9 cellular contexts compared by ENCODE assay signal in genomic region chr3:141366285-141367037, GRCh38. TPM values are rescaled to one million over a fixed set of nuclear protein-coding genes. Genes with fewer than 3 reads are reported as not detected.
A peak's percentile ranks its signal among the peaks of the same experiment; 100 is the strongest.
DNase-seq lines count a peak whose midpoint lies in the region; ATAC-seq and TF ChIP-seq lines count a peak whose summit lies in the region.
"Had no signal": no experiment of that assay in that cellular context is flagged by ENCODE, and none has a peak within 500 bp of the region (broad histone marks: within the 10 kb centered on the region; RNA-seq: fewer than 3 reads in every experiment).

No MANE protein-coding gene starts in this region.

- H3K4me1 ChIP-seq in right atrium auricular region = peaks cover 0 to 41% of the 10 kb centered on the region in 2 donors

- TF ChIP-seq CTCF in WTC11 (IDR thresholded peaks at IDR 0.05) (no peak), right atrium auricular region (IDR thresholded peaks at IDR 0.05) (no peak)

- H3K9me3 Mint-ChIP-seq in WTC11 = peaks cover 29% of the 10 kb centered on the region
- H3K9me3 Mint-ChIP-seq in stimulated activated effector memory CD8-positive, alpha-beta T cell treated with anti-CD3 and anti-CD28 coated beads, Interleukin-12 subunit alpha, Interleukin-12 subunit beta, amount 100 ng/mL, for 72 hours = no peaks in the 10 kb centered on the region
- peaks cover 2% of the 10 kb centered on the region for H3K9me3 Mint-ChIP-seq in activated T-cell treated with anti-CD3 and anti-CD28 coated beads, Interleukin-2, amount 50 U/mL, for 24 hours

- CTCF ChIA-PET in WTC11 (lab: Charles Lee) = interaction anchor here (0.8 to 1.3 kb wide), 4 partner anchors 58 to 88 kb away, joined by 4 to 5 read pairs (median 4); no protein-coding TSS in a partner anchor

- peak; percentile 92 for DNase-seq in HCEC 1CT
- DNase-seq in WTC11 (ENCODE audit: low spot score) = no peak
- DNase-seq in right atrium auricular region (ENCODE audit: low spot score) = peak; percentile 66
- no peak for DNase-seq in stimulated activated effector memory CD8-positive, alpha-beta T cell treated with anti-CD3 and anti-CD28 coated beads, Interleukin-12 subunit alpha, Interleukin-12 subunit beta, amount 100 ng/mL, for 72 hours (ENCODE audit: low spot score in 2 of 2)
- DNase-seq in ureter (ENCODE audit: low spot score) = no peak
- DNase-seq in activated T-cell treated with anti-CD3 and anti-CD28 coated beads, Interleukin-2, amount 50 U/mL, for 24 hours = no peak
- DNase-seq in activated CD4-positive, alpha-beta T cell treated with anti-CD3 and anti-CD28 coated beads for 4 hours = no peak

- H3K4me1 Mint-ChIP-seq in WTC11 = peaks cover 48% of the 10 kb centered on the region
- H3K4me1 Mint-ChIP-seq in stimulated activated effector memory CD8-positive, alpha-beta T cell treated with anti-CD3 and anti-CD28 coated beads, Interleukin-12 subunit alpha, Interleukin-12 subunit beta, amount 100 ng/mL, for 72 hours = peaks cover 21% of the 10 kb centered on the region
- peaks cover 32% of the 10 kb centered on the region for H3K4me1 Mint-ChIP-seq in activated T-cell treated with anti-CD3 and anti-CD28 coated beads, Interleukin-2, amount 50 U/mL, for 24 hours (ENCODE audit: low read depth)

- H3K36me3 Mint-ChIP-seq in WTC11 = peaks cover 10% of the 10 kb centered on the region; the same call in 1 of the 2 replicates
- H3K36me3 Mint-ChIP-seq in stimulated activated effector memory CD8-positive, alpha-beta T cell treated with anti-CD3 and anti-CD28 coated beads, Interleukin-12 subunit alpha, Interleukin-12 subunit beta, amount 100 ng/mL, for 72 hours = no peaks in the 10 kb centered on the region
- H3K36me3 Mint-ChIP-seq in activated T-cell treated with anti-CD3 and anti-CD28 coated beads, Interleukin-2, amount 50 U/mL, for 24 hours (ENCODE audit: low read depth) = no peaks in the 10 kb centered on the region

- H3K27ac ChIP-seq in right atrium auricular region = peak overlapping the region; percentile 90 to 91

- POLR2A ChIA-PET in WTC11 (lab: Charles Lee) = no interaction called here

- no peaks in the 10 kb centered on the region for H3K27me3 ChIP-seq in right atrium auricular region

- H3K4me3 ChIP-seq in right atrium auricular region = no peak overlapping the region

- H3K27ac Mint-ChIP-seq in WTC11 = 0 out of 2 replicates have a peak overlapping the region, but pooled peaks have one; percentile 39
- H3K27ac Mint-ChIP-seq in stimulated activated effector memory CD8-positive, alpha-beta T cell treated with anti-CD3 and anti-CD28 coated beads, Interleukin-12 subunit alpha, Interleukin-12 subunit beta, amount 100 ng/mL, for 72 hours = peak overlapping the region; percentile 9
- no peak overlapping the region for H3K27ac Mint-ChIP-seq in activated T-cell treated with anti-CD3 and anti-CD28 coated beads, Interleukin-2, amount 50 U/mL, for 24 hours

- no peaks in the 10 kb centered on the region; the same call in none of the 2 replicates for H3K27me3 Mint-ChIP-seq in WTC11 (ENCODE audit: low read depth)
- no peaks in the 10 kb centered on the region for H3K27me3 Mint-ChIP-seq in activated T-cell treated with anti-CD3 and anti-CD28 coated beads, Interleukin-2, amount 50 U/mL, for 24 hours

- H3K9me3 ChIP-seq in right atrium auricular region = peaks cover 0 to 10% of the 10 kb centered on the region in 2 donors

- H3K4me3 Mint-ChIP-seq in WTC11 = no peak overlapping the region
- H3K4me3 Mint-ChIP-seq in stimulated activated effector memory CD8-positive, alpha-beta T cell treated with anti-CD3 and anti-CD28 coated beads, Interleukin-12 subunit alpha, Interleukin-12 subunit beta, amount 100 ng/mL, for 72 hours = no peak overlapping the region
- H3K4me3 Mint-ChIP-seq in activated T-cell treated with anti-CD3 and anti-CD28 coated beads, Interleukin-2, amount 50 U/mL, for 24 hours = no peak overlapping the region

- no peak for ATAC-seq in WTC11
- no peak for ATAC-seq in stimulated activated effector memory CD8-positive, alpha-beta T cell treated with anti-CD3 and anti-CD28 coated beads, Interleukin-12 subunit alpha, Interleukin-12 subunit beta, amount 100 ng/mL, for 72 hours
- no peak for ATAC-seq in HG02970 (IDR thresholded peaks at IDR 0.05; ENCODE audit: low FRiP score, unreplicated experiment)
- ATAC-seq: activated CD4-positive, CD25-positive, alpha-beta regulatory T cell treated with anti-CD3 and anti-CD28 coated beads, Interleukin-2, amount 50 U/mL, for 24 hours had no signal

- H3K36me3 ChIP-seq in right atrium auricular region = no peaks in the 10 kb centered on the region

TF ChIP-seq in WTC11, 78 proteins besides CTCF, POLR2A, EP300 and RAD21:
- TF ChIP-seq TP53 (CRISPR knock-in tag; IDR thresholded peaks at IDR 0.05) = no peak
- TF ChIP-seq, protein P1, sequence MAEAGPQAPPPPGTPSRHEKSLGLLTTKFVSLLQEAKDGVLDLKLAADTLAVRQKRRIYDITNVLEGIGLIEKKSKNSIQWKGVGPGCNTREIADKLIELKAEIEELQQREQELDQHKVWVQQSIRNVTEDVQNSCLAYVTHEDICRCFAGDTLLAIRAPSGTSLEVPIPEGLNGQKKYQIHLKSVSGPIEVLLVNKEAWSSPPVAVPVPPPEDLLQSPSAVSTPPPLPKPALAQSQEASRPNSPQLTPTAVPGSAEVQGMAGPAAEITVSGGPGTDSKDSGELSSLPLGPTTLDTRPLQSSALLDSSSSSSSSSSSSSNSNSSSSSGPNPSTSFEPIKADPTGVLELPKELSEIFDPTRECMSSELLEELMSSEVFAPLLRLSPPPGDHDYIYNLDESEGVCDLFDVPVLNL (CRISPR knock-in tag; IDR thresholded peaks at IDR 0.05; ENCODE audit: borderline replicate concordance, low read depth) = no peak

RNA-seq across cellular contexts. Expression of gene ZBTB38, which starts 1.8 kb away (rescaled TPM):
- 10.5 to 12.3 TPM (median 11.6 TPM) in 3 replicates for total RNA-seq in WTC11 (2021)
- 100 to 1,000 TPM; 120 to 127 TPM for total RNA-seq in right atrium auricular region
- 121 TPM for total RNA-seq in ureter

Comparison
In these comparisons a context has a peak if more than half of its experiments do, and no peak if none do; other contexts are left out.
1. DNase-seq: peak in HCEC 1CT (single experiment) and right atrium auricular region (single experiment); none in WTC11 (single experiment), stimulated activated effector memory CD8-positive, alpha-beta T cell treated with anti-CD3 and anti-CD28 coated beads, Interleukin-12 subunit alpha, Interleukin-12 subunit beta, amount 100 ng/mL, for 72 hours (0 of 2), ureter (single experiment), activated T-cell treated with anti-CD3 and anti-CD28 coated beads, Interleukin-2, amount 50 U/mL, for 24 hours (single experiment) and activated CD4-positive, alpha-beta T cell treated with anti-CD3 and anti-CD28 coated beads for 4 hours (0 of 2).